Comparison of ENCODE assay signal across 1 cellular context in genomic region chr13:97333983-97334382, GRCh38.
TF ChIP-seq lines count a peak whose summit lies in the region.

No MANE protein-coding gene starts in this region.

TF ChIP-seq in GM12878, 131 proteins besides CTCF, POLR2A, EP300 and RAD21 (continued from another document):
- TF ChIP-seq NR2C2 (IDR thresholded peaks at IDR 0.05; ENCODE audit: borderline replicate concordance, control insufficient read depth, insufficient read length, low read depth) (no peak), MAX (IDR thresholded peaks at IDR 0.05; ENCODE audit: low read depth, low read length) (no peak), ZBTB33 (IDR thresholded peaks at IDR 0.05) (no peak), DPF2 (IDR thresholded peaks at IDR 0.05) (no peak), ZNF687 (IDR thresholded peaks at IDR 0.05) (no peak), PAX8 (IDR thresholded peaks at IDR 0.05) (no peak), CREM (IDR thresholded peaks at IDR 0.05; ENCODE audit: low read depth) (no peak), ZNF384 (IDR thresholded peaks at IDR 0.05; ENCODE audit: borderline replicate concordance, low read depth, low read length) (no peak), CUX1 (IDR thresholded peaks at IDR 0.05; ENCODE audit: insufficient replicate concordance, low read depth, low read length) (no peak), MTA2 (IDR thresholded peaks at IDR 0.05; ENCODE audit: low read depth) (no peak), CBFB (IDR thresholded peaks at IDR 0.05; ENCODE audit: low read depth) (no peak), ATF2 (IDR thresholded peaks at IDR 0.05; ENCODE audit: low read length) (no peak), USF2 (IDR thresholded peaks at IDR 0.05; ENCODE audit: borderline replicate concordance, low read depth, low read length) (no peak), HSF1 (IDR thresholded peaks at IDR 0.05; ENCODE audit: low read depth, low read length) (no peak), E4F1 (IDR thresholded peaks at IDR 0.05; ENCODE audit: borderline replicate concordance, partially characterized antibody) (no peak)
TF ChIP-seq in GM12878: peak in this region for 0.
